ENCODE assay signal across 8 cellular contexts in the genomic region with DNA sequence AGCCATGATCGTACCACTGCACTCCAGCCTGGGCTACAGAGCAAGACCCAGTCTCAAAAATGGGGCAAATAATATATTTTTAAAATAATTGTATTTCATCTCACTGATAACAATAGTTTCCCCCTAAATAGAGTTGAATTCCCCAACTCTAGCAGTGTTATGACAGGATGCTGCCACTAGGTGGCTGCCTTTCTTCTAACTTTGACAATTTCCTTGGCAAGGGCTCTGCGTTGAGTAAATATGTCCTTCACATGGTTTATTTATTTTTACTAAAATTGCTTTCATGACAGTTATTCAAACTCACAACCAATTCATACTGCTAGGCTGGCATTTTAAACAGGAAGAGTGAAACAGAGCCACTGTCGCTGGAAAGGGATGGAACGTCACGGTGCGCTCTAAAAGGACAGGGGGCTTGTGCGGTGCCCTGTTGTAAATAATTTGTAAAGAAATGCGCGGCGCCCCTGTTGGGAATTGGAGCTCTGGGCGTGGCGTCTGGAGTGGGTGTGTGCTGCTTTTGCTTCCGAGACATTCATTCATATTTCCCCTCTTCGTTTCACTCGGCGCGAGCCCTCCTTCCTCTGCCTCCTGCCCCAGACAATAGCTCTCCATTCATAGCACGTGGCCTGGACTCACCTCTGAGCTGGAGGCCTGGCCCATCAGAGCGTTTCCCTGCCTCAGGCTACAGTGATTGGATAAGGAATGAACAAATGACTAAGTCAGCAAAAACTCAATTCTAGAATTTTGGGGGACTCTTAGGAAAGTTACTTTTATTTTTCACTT. TPM values are rescaled to one million over a fixed set of nuclear protein-coding genes. Genes with fewer than 3 reads are reported as not detected.
DNase-seq lines count a peak whose midpoint lies in the region; ATAC-seq, FAIRE-seq and TF ChIP-seq lines count a peak whose summit lies in the region.

No MANE protein-coding gene starts in this region.

- peak overlapping the region; percentile 84 for H2AFZ ChIP-seq in endothelial cell of umbilical vein (ENCODE audit: low read depth, low read length)

- POLR2A ChIA-PET in endothelial cell of umbilical vein (lab: Charles Lee), result interaction anchor here (0.6 to 1.0 kb wide), 2 partner anchors 21 to 581 kb away, joined by 3 to 5 read pairs; no protein-coding TSS in a partner anchor

- peak; percentile 63 to 75 for TF ChIP-seq CTCF in endothelial cell of umbilical vein (IDR thresholded peaks at IDR 0.05; ENCODE audit: extremely low read depth in 1 of 2, insufficient read depth in 1 of 2, low read depth in 1 of 2, low read length in 2 of 2)

- BruUV-seq in endothelial cell of umbilical vein (replicated peaks; lab: Mats Ljungman, UMichigan), result TSS peak; percentile 54

- H3K9me1 ChIP-seq in endothelial cell of umbilical vein (replicated peaks; ENCODE audit: control insufficient read depth, extremely low read depth, insufficient read depth, low read length), result no peaks in the 10 kb centered on the region

- no peak overlapping the region for H3K27ac Mint-ChIP-seq in activated CD4-positive, alpha-beta T cell treated with anti-CD3 and anti-CD28 coated beads, Interleukin-2, amount 10 ng/mL, durations not matched to agents 24 days and 14 days

- ATAC-seq in Right ventricle myocardium superior (ENCODE audit: poor library complexity) (peak; percentile 44), left cardiac atrium (no peak), GM21447 (IDR thresholded peaks at IDR 0.05; ENCODE audit: unreplicated experiment) (no peak)

- FAIRE-seq in endothelial cell of umbilical vein (lab: Jason Lieb, UNC), result peak; percentile 91

- H3K9ac ChIP-seq in endothelial cell of umbilical vein (replicated peaks; ENCODE audit: extremely low read depth, insufficient read depth, low read length), result peak overlapping the region; percentile 73

- H3K27me3 ChIP-seq in endothelial cell of umbilical vein (ENCODE audit: control insufficient read depth in 2 of 2, insufficient read depth in 2 of 2, low read length in 2 of 2) (peaks cover under 1 to 4% of the 10 kb centered on the region in 2 experiments), muscle layer of duodenum (ENCODE audit: low read depth, low read length) (no peaks in the 10 kb centered on the region)

- intact Hi-C loops in Right ventricle myocardium superior (cut with DNase I) (no loop called here), left cardiac atrium (cut with DNase I) (loop anchor here in 1 of 2 donors (5.0 kb wide), 1 partner anchor 1464 kb away; no protein-coding TSS in a partner anchor), endothelial cell of umbilical vein (cut with micrococcal nuclease) (loop anchor here (5.0 to 10.0 kb wide), 3 partner anchors 266 to 1162 kb away; no protein-coding TSS in a partner anchor)
- intact Hi-C loops in activated CD4-positive, alpha-beta T cell treated with anti-CD3 and anti-CD28 coated beads, Interleukin-2, amount 10 ng/mL, durations not matched to agents 24 days and 14 days (cut with micrococcal nuclease), result loop anchor here (10.0 kb wide), 2 partner anchors 432 to 942 kb away; no protein-coding TSS in a partner anchor

- peaks cover 10% of the 10 kb centered on the region for H3K4me1 ChIP-seq in endothelial cell of umbilical vein (ENCODE audit: control insufficient read depth, extremely low read depth, insufficient read depth, low read length)
- peaks cover 0 to 7% of the 10 kb centered on the region in 2 donors for H3K4me1 ChIP-seq in muscle layer of duodenum (ENCODE audit: control insufficient read depth in 1 of 2, insufficient read depth in 2 of 2, low read length in 2 of 2)

- DNase-seq in Right ventricle myocardium superior, result no peak
- no peak for DNase-seq in left cardiac atrium
- peak; percentile 62 to 81 for DNase-seq in NCI-H2081 (lab: John Stamatoyannopoulos, UW)
- peak; percentile 84 for DNase-seq in activated CD4-positive, alpha-beta T cell treated with anti-CD3 and anti-CD28 coated beads, Interleukin-2, amount 10 ng/mL, durations not matched to agents 24 days and 14 days
- DNase-seq in endothelial cell of umbilical vein (ENCODE audit: low read depth, low spot score), result peak; percentile 75
- peak; percentile 53 for DNase-seq in stromal cell of bone marrow (ENCODE audit: low read depth)

- peaks cover 8% of the 10 kb centered on the region for H3K4me1 Mint-ChIP-seq in activated CD4-positive, alpha-beta T cell treated with anti-CD3 and anti-CD28 coated beads, Interleukin-2, amount 10 ng/mL, durations not matched to agents 24 days and 14 days

- TF ChIP-seq POLR2A in endothelial cell of umbilical vein (IDR thresholded peaks at IDR 0.05; ENCODE audit: low read depth, low read length), result no peak

- H3K36me3 ChIP-seq in endothelial cell of umbilical vein (ENCODE audit: control insufficient read depth in 2 of 2, extremely low read depth in 1 of 2, insufficient read depth in 2 of 2, low read length in 2 of 2) (no peaks in the 10 kb centered on the region), muscle layer of duodenum (ENCODE audit: control insufficient read depth in 1 of 2, insufficient read depth in 2 of 2, low read length in 2 of 2) (no peaks in the 10 kb centered on the region)

- no peaks in the 10 kb centered on the region for H3K79me2 ChIP-seq in endothelial cell of umbilical vein (ENCODE audit: control insufficient read depth, insufficient read depth, low read length)

- H3K4me3 ChIP-seq in endothelial cell of umbilical vein (replicated peaks in 1 of 3; ENCODE audit: insufficient read depth in 1 of 3, low read depth in 1 of 3, low read length in 3 of 3) (peak overlapping the region in 2 of 3 experiments; percentile 18 to 21), muscle layer of duodenum (ENCODE audit: low read depth in 1 of 2, low read length in 2 of 2) (peak overlapping the region; percentile 18 to 52)

- H3K36me3 Mint-ChIP-seq in activated CD4-positive, alpha-beta T cell treated with anti-CD3 and anti-CD28 coated beads, Interleukin-2, amount 10 ng/mL, durations not matched to agents 24 days and 14 days (ENCODE audit: low read depth), result peaks cover 1% of the 10 kb centered on the region

- dilution Hi-C loops in endothelial cell of umbilical vein (cut with MboI; ENCODE audit: extremely low pct_ligation_motif_present, low sequenced_read_pairs), result no loop called here

- no peaks in the 10 kb centered on the region for H4K20me1 ChIP-seq in endothelial cell of umbilical vein (replicated peaks; ENCODE audit: control insufficient read depth, extremely low read depth, insufficient read depth, low read length)

- H3K9me3 ChIP-seq in endothelial cell of umbilical vein (replicated peaks; ENCODE audit: control insufficient read depth, insufficient read depth, low read length) (no peaks in the 10 kb centered on the region), muscle layer of duodenum (ENCODE audit: control insufficient read depth in 1 of 2, low read length in 2 of 2) (no peaks in the 10 kb centered on the region)

- H3K27me3 Mint-ChIP-seq in activated CD4-positive, alpha-beta T cell treated with anti-CD3 and anti-CD28 coated beads, Interleukin-2, amount 10 ng/mL, durations not matched to agents 24 days and 14 days, result peaks cover 73% of the 10 kb centered on the region

- H3K4me3 Mint-ChIP-seq in activated CD4-positive, alpha-beta T cell treated with anti-CD3 and anti-CD28 coated beads, Interleukin-2, amount 10 ng/mL, durations not matched to agents 24 days and 14 days, result no peak overlapping the region

- H3K27ac ChIP-seq in endothelial cell of umbilical vein (ENCODE audit: insufficient read depth, low read depth, low read length) (peak overlapping the region; percentile 64), muscle layer of duodenum (ENCODE audit: low read length) (no peak overlapping the region)

- CTCF ChIA-PET in endothelial cell of umbilical vein (lab: Charles Lee), result interaction anchor here (0.6 to 1.6 kb wide), 28 partner anchors 11 to 1657 kb away, joined by 3 to 10 read pairs (median 3); partner anchors contain the start of gene PITRM1

- H3K4me2 ChIP-seq in endothelial cell of umbilical vein (ENCODE audit: insufficient read depth, low read length), result peak overlapping the region; percentile 84

- H3K9me3 Mint-ChIP-seq in activated CD4-positive, alpha-beta T cell treated with anti-CD3 and anti-CD28 coated beads, Interleukin-2, amount 10 ng/mL, durations not matched to agents 24 days and 14 days, result no peaks in the 10 kb centered on the region

TF ChIP-seq in endothelial cell of umbilical vein, 7 proteins besides CTCF, POLR2A, EP300 and RAD21:
- TF ChIP-seq MAX (IDR thresholded peaks at IDR 0.05; ENCODE audit: insufficient read depth, insufficient read length), result peak; percentile 55
- TF ChIP-seq EZH2 (IDR thresholded peaks at IDR 0.05; ENCODE audit: borderline replicate concordance, low read depth, low read length, severe bottlenecking), result no peak
- peak; percentile 48 for TF ChIP-seq POLR2AphosphoS5 (IDR thresholded peaks at IDR 0.05; ENCODE audit: insufficient read depth, low read depth, low read length)
- no peak for TF ChIP-seq GATA2 (IDR thresholded peaks at IDR 0.05; ENCODE audit: insufficient read depth, insufficient read length, low read depth, low read length)
- TF ChIP-seq MYC (IDR thresholded peaks at IDR 0.05; ENCODE audit: low read depth, low read length), result peak; percentile 77
TF ChIP-seq in endothelial cell of umbilical vein: peak in this region for 3.

RNA-seq across cellular contexts. Expression of gene PITRM1, which starts 20.5 kb away (rescaled TPM):
- 84.4 TPM for total RNA-seq in Right ventricle myocardium superior
- 10 to 100 TPM; 59.1 to 71.6 TPM for total RNA-seq in left cardiac atrium
- 79.6 and 83.4 TPM in 2 replicates for total RNA-seq in activated CD4-positive, alpha-beta T cell treated with anti-CD3 and anti-CD28 coated beads, Interleukin-2, amount 10 ng/mL, durations not matched to agents 24 days and 14 days
- 101 and 145 TPM in 2 replicates for total RNA-seq in endothelial cell of umbilical vein
- 73.5 and 83.2 TPM in 2 replicates for polyA plus RNA-seq in endothelial cell of umbilical vein
- polyA plus RNA-seq in endothelial cell of umbilical vein (2011; cell fraction: cytosol; rRNA removed), result 75.3 and 79.0 TPM in 2 replicates
- 339 and 341 TPM in 2 replicates for polyA plus RNA-seq in endothelial cell of umbilical vein (2011; cell fraction: nucleus; rRNA removed)
- polyA plus RNA-seq in endothelial cell of umbilical vein (2012), result 160 and 185 TPM in 2 replicates
- 97.3 and 115 TPM in 2 replicates for polyA minus RNA-seq in endothelial cell of umbilical vein
- polyA minus RNA-seq in endothelial cell of umbilical vein (2011; cell fraction: cytosol; rRNA and poly(A)+ RNA removed), result 15.4 TPM
- 144 and 170 TPM in 2 replicates for polyA minus RNA-seq in endothelial cell of umbilical vein (2011; cell fraction: nucleus; rRNA and poly(A)+ RNA removed)

Comparison
In these comparisons a context has a peak if more than half of its experiments do, and no peak if none do; other contexts are left out.
1. DNase-seq: peak in NCI-H2081 (2 of 2), activated CD4-positive, alpha-beta T cell treated with anti-CD3 and anti-CD28 coated beads, Interleukin-2, amount 10 ng/mL, durations not matched to agents 24 days and 14 days (single experiment), endothelial cell of umbilical vein (single experiment) and stromal cell of bone marrow (single experiment); none in Right ventricle myocardium superior (single experiment) and left cardiac atrium (single experiment).